Comparison of ENCODE assay signal across 19 cellular contexts in the genomic region with DNA sequence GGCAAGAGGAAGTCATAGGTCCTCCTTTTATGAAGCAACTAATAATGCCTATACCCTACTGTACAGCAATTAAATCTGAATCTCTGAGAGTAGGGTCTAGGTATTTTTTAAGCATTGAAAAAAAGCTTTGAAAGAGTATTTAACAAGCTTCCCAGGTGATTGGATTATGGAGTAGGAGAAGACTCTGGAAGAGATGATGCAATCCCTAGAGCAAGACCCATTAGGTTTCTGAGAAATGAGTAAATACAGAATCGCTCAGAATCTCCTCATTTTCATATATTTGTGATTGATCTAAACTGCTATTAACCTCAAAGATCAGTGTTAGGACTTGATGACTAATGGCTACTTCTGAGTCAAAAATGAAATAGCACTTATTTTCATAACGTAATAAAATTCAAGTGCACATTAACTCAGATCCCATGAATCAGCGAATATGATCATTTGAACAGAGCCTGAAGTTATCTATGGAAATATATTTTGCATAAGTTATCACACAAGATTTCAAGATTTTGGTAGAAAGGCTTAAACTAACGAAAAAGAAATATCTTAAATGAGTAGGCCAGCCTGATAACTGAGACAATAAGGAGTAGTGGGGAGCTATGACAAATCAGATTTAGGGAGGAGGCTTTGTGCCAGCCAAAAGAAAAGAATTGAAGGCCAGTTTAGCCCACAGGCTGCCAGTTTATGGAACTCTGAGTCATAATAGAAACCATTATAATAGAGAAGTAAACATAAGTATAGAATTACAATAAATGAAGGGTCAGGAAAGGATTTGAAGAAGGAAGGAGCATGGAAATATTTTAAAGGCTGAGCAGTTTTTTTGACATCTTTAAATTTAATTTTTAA.
A peak's percentile ranks its signal among the peaks of the same experiment; 100 is the strongest.
DNase-seq lines count a peak whose midpoint lies in the region; ATAC-seq, FAIRE-seq and TF ChIP-seq lines count a peak whose summit lies in the region.
"Had no signal": no experiment of that assay in that cellular context is flagged by ENCODE, and none has a peak within 500 bp of the region (broad histone marks: within the 10 kb centered on the region; RNA-seq: fewer than 3 reads in every experiment).

No MANE protein-coding gene starts in this region.

- no peaks in the 10 kb centered on the region for H3K36me3 ChIP-seq in astrocyte (ENCODE audit: insufficient read depth, low read length)
- H3K36me3 ChIP-seq: cardiac muscle cell had no signal

- no peaks in the 10 kb centered on the region for H3K79me2 ChIP-seq in astrocyte (ENCODE audit: insufficient read depth, low read length)

- H3K9ac ChIP-seq in astrocyte (ENCODE audit: low read length) = no peak overlapping the region

- H3K9me3 Mint-ChIP-seq in astrocyte (ENCODE audit: unreplicated experiment) = peaks cover 15% of the 10 kb centered on the region
- H3K9me3 Mint-ChIP-seq in stimulated activated memory B cell treated with anti-CD40 and anti-IgM and Interleukin-4, amounts not matched to agents 10 μg/mL and 1 μg/mL and 100 μg/mL, for 72 hours = peaks cover 16% of the 10 kb centered on the region

- H3K4me2 ChIP-seq in astrocyte (ENCODE audit: low read length) = no peak overlapping the region
- H3K4me2 ChIP-seq: PC-9 had no signal

- no peak overlapping the region for H3K4me3 Mint-ChIP-seq in astrocyte (ENCODE audit: unreplicated experiment)
- no peak overlapping the region for H3K4me3 Mint-ChIP-seq in stimulated activated memory B cell treated with anti-CD40 and anti-IgM and Interleukin-4, amounts not matched to agents 10 μg/mL and 1 μg/mL and 100 μg/mL, for 72 hours
- H3K4me3 Mint-ChIP-seq: activated naive CD4-positive, alpha-beta T cell treated with anti-CD3 and anti-CD28 coated beads for 36 hours; CD8-positive, alpha-beta memory T cell; immature natural killer cell; nephron progenitor cell; T-helper 2 cell treated with Interferon-gamma antibody and Interleukin-4, amounts not matched to agents 5 μg/mL and 100 μg/mL, for 36 hours had no signal

- no peaks in the 10 kb centered on the region for H3K27me3 ChIP-seq in astrocyte (ENCODE audit: insufficient read depth, low read length)
- H3K27me3 ChIP-seq: cardiac muscle cell had no signal

- no peaks in the 10 kb centered on the region for H3K4me1 ChIP-seq in astrocyte (ENCODE audit: insufficient read depth, low read length)

- no peaks in the 10 kb centered on the region for H4K20me1 ChIP-seq in astrocyte (ENCODE audit: insufficient read depth, low read length)

- DNase-seq in ELR (ENCODE audit: low read depth) = peak; percentile 65
- peak; percentile 83 for DNase-seq in M059J (ENCODE audit: low read depth)
- DNase-seq in astrocyte (ENCODE audit: low read depth) = peak; percentile 37
- DNase-seq in iris pigment epithelial cell (ENCODE audit: low read depth) = peak; percentile 49
- DNase-seq in NCI-H774 (lab: John Stamatoyannopoulos, UW) = no peak
- DNase-seq in GM19240 (ENCODE audit: insufficient read length, low spot score) = no peak
- no peak for DNase-seq in G401 (ENCODE audit: low spot score)
- DNase-seq: activated naive CD4-positive, alpha-beta T cell treated with anti-CD3 and anti-CD28 coated beads for 36 hours; CD8-positive, alpha-beta memory T cell; effector CD8-positive, alpha-beta T cell; immature natural killer cell; NCI-H1092 treated with DMSO at 0.1 percent for 48 hours; NCI-H446 treated with DMSO at 0.1 percent for 48 hours; nephron progenitor cell had no signal

- no peak overlapping the region for H3K27ac ChIP-seq in astrocyte (ENCODE audit: low read depth, low read length)
- H3K27ac ChIP-seq: cardiac muscle cell, PC-9 had no signal

- H3K27ac Mint-ChIP-seq in astrocyte (ENCODE audit: unreplicated experiment) = no peak overlapping the region
- no peak overlapping the region for H3K27ac Mint-ChIP-seq in stimulated activated memory B cell treated with anti-CD40 and anti-IgM and Interleukin-4, amounts not matched to agents 10 μg/mL and 1 μg/mL and 100 μg/mL, for 72 hours
- H3K27ac Mint-ChIP-seq: activated naive CD4-positive, alpha-beta T cell treated with anti-CD3 and anti-CD28 coated beads for 36 hours; CD8-positive, alpha-beta memory T cell; immature natural killer cell; nephron progenitor cell; T-helper 2 cell treated with Interferon-gamma antibody and Interleukin-4, amounts not matched to agents 5 μg/mL and 100 μg/mL, for 36 hours had no signal

- H3K4me3 ChIP-seq in astrocyte (ENCODE audit: insufficient read depth, low read depth, low read length) = no peak overlapping the region
- H3K4me3 ChIP-seq: cardiac muscle cell, PC-9 had no signal

- in situ Hi-C loops in G401 (cut with HindIII; ENCODE audit: low sequenced_read_pairs) = no loop called here

- peaks cover 3% of the 10 kb centered on the region for H3K9me3 ChIP-seq in astrocyte (ENCODE audit: insufficient read depth, low read depth, low read length)

- H3K4me1 Mint-ChIP-seq in astrocyte (ENCODE audit: low read depth, unreplicated experiment) = no peaks in the 10 kb centered on the region
- no peaks in the 10 kb centered on the region for H3K4me1 Mint-ChIP-seq in stimulated activated memory B cell treated with anti-CD40 and anti-IgM and Interleukin-4, amounts not matched to agents 10 μg/mL and 1 μg/mL and 100 μg/mL, for 72 hours
- H3K4me1 Mint-ChIP-seq: CD8-positive, alpha-beta memory T cell; immature natural killer cell; nephron progenitor cell had no signal

- peaks cover 10% of the 10 kb centered on the region for H3K36me3 Mint-ChIP-seq in astrocyte (ENCODE audit: low read depth, unreplicated experiment)
- H3K36me3 Mint-ChIP-seq in stimulated activated memory B cell treated with anti-CD40 and anti-IgM and Interleukin-4, amounts not matched to agents 10 μg/mL and 1 μg/mL and 100 μg/mL, for 72 hours = no peaks in the 10 kb centered on the region

- ATAC-seq in stimulated activated memory B cell treated with anti-CD40 and anti-IgM and Interleukin-4, amounts not matched to agents 10 μg/mL and 1 μg/mL and 100 μg/mL, for 72 hours = no peak

- TF ChIP-seq CTCF in astrocyte (IDR thresholded peaks at IDR 0.05; ENCODE audit: insufficient read depth, low read depth, low read length) = no peak

- no peak overlapping the region for H2AFZ ChIP-seq in astrocyte (ENCODE audit: low read depth, low read length)
- H2AFZ ChIP-seq: PC-9 had no signal

- no peaks in the 10 kb centered on the region for H3K27me3 Mint-ChIP-seq in astrocyte (ENCODE audit: low read depth, unreplicated experiment)
- no peaks in the 10 kb centered on the region for H3K27me3 Mint-ChIP-seq in stimulated activated memory B cell treated with anti-CD40 and anti-IgM and Interleukin-4, amounts not matched to agents 10 μg/mL and 1 μg/mL and 100 μg/mL, for 72 hours

- FAIRE-seq in astrocyte (lab: Jason Lieb, UNC) = no peak
- FAIRE-seq: GM18507 had no signal

Comparison
In these comparisons a context has a peak if more than half of its experiments do, and no peak if none do; other contexts are left out.
1. DNase-seq: peak in ELR (single experiment), M059J (single experiment), astrocyte (single experiment) and iris pigment epithelial cell (single experiment); none in NCI-H774 (single experiment), GM19240 (single experiment) and G401 (single experiment).